ENCODE assay signal across 20 cellular contexts in genomic region chr19:4504297-4504701, GRCh38. TPM values are rescaled to one million over a fixed set of nuclear protein-coding genes. Genes with fewer than 3 reads are reported as not detected.
DNase-seq lines count a peak whose midpoint lies in the region; ATAC-seq and TF ChIP-seq lines count a peak whose summit lies in the region.
"Had no signal": no experiment of that assay in that cellular context is flagged by ENCODE, and none has a peak within 500 bp of the region (broad histone marks: within the 10 kb centered on the region; RNA-seq: fewer than 3 reads in every experiment).

No MANE protein-coding gene starts in this region.

- no peaks in the 10 kb centered on the region for H4K20me1 ChIP-seq in PC-3 (ENCODE audit: low read length)

- intact Hi-C loops in PC-3 (cut with micrococcal nuclease) = no loop called here
- intact Hi-C loops in posterior cingulate gyrus (cut with DNase I) = no loop called here

- no peak overlapping the region for H3K27ac ChIP-seq in PC-3 (ENCODE audit: low read length)
- H3K27ac ChIP-seq: cardiac muscle cell, foreskin keratinocyte, thyroid gland had no signal

- H3K4me1 Mint-ChIP-seq in type B pancreatic cell (ENCODE audit: unreplicated experiment) = no peaks in the 10 kb centered on the region
- H3K4me1 Mint-ChIP-seq: activated B cell treated with CpG ODN at 0.5 μM for 24 hours, neural crest cell had no signal

- DNase-seq in Ammon's horn (ENCODE audit: low spot score) (peak; percentile 67), PC-3 (no peak), hippocampal formation (lab: John Stamatoyannopoulos, UW) (peak; percentile 17 to 26), posterior cingulate gyrus (peak in 8 of 10 donors; percentile 22 to 91 (median 48)), NCI-H2081 (lab: John Stamatoyannopoulos, UW) (no peak), type B pancreatic cell (ENCODE audit: extremely low spot score, unreplicated experiment) (no peak)
- DNase-seq in stimulated activated CD4-positive, alpha-beta T cell treated with anti-CD3 and anti-CD28 coated beads, Interleukin-12 subunit alpha, Interleukin-12 subunit beta, amount 100 ng/mL, for 4 hours = no peak
- DNase-seq: activated B cell treated with CpG ODN at 0.5 μM for 24 hours; activated CD8-positive, alpha-beta T cell treated with anti-CD3 and anti-CD28 coated beads for 36 hours; foreskin keratinocyte; KBM-7; NCI-H187; NCI-H510A; NK-92 treated with Interleukin-12 subunit alpha and Interleukin-12 subunit beta, amount 100 ng/mL, for 24 hours; SK-N-SH; thyroid gland had no signal

- H3K27me3 Mint-ChIP-seq in type B pancreatic cell = no peaks in the 10 kb centered on the region
- H3K27me3 Mint-ChIP-seq: activated B cell treated with CpG ODN at 0.5 μM for 24 hours; activated CD8-positive, alpha-beta T cell treated with anti-CD3 and anti-CD28 coated beads for 36 hours had no signal

- H2AFZ ChIP-seq in PC-3 (ENCODE audit: low read length) = no peak overlapping the region

- POLR2A ChIA-PET in PC-3 (lab: Charles Lee; ENCODE audit: unreplicated experiment) = no interaction called here

- H3K4me3 Mint-ChIP-seq in type B pancreatic cell = no peak overlapping the region
- H3K4me3 Mint-ChIP-seq: activated B cell treated with CpG ODN at 0.5 μM for 24 hours; activated CD8-positive, alpha-beta T cell treated with anti-CD3 and anti-CD28 coated beads for 36 hours; neural crest cell had no signal

- H3K4me3 ChIP-seq in PC-3 (ENCODE audit: low read length) = no peak overlapping the region
- H3K4me3 ChIP-seq: cardiac muscle cell, thyroid gland had no signal

- H3K9me3 ChIP-seq in PC-3 (ENCODE audit: low read length) = no peaks in the 10 kb centered on the region
- H3K9me3 ChIP-seq: SK-N-SH, thyroid gland had no signal

- H3K36me3 ChIP-seq in PC-3 (ENCODE audit: low read depth, low read length) = no peaks in the 10 kb centered on the region

- CTCF ChIA-PET in PC-3 (lab: Charles Lee) = no interaction called here

- no peak overlapping the region for H3K9ac ChIP-seq in PC-3 (ENCODE audit: low read length)
- H3K9ac ChIP-seq: SK-N-SH had no signal

- peaks cover 8% of the 10 kb centered on the region for H3K4me1 ChIP-seq in PC-3 (ENCODE audit: insufficient read depth, low read length)
- H3K4me1 ChIP-seq: foreskin keratinocyte, thyroid gland had no signal

- ATAC-seq in PC-3 (peak; percentile 11; the same call in 1 of the 2 replicates), GM21390 (IDR thresholded peaks at IDR 0.05; ENCODE audit: unreplicated experiment) (no peak)
- ATAC-seq: activated CD8-positive, alpha-beta T cell treated with anti-CD3 and anti-CD28 coated beads for 36 hours; foreskin keratinocyte had no signal

- no peak overlapping the region for H3K27ac Mint-ChIP-seq in type B pancreatic cell
- H3K27ac Mint-ChIP-seq: activated B cell treated with CpG ODN at 0.5 μM for 24 hours; activated CD8-positive, alpha-beta T cell treated with anti-CD3 and anti-CD28 coated beads for 36 hours had no signal

- TF ChIP-seq CTCF in PC-3 (conservative IDR thresholded peaks at IDR 0.05; ENCODE audit: low read depth, low read length) (no peak), type B pancreatic cell (conservative IDR thresholded peaks at IDR 0.05) (no peak)

- no peak overlapping the region for H3K4me2 ChIP-seq in PC-3 (ENCODE audit: low read length)
- H3K4me2 ChIP-seq: SK-N-SH had no signal

- no peaks in the 10 kb centered on the region for H3K79me2 ChIP-seq in PC-3 (ENCODE audit: low read length)

- no peaks in the 10 kb centered on the region for H3K27me3 ChIP-seq in PC-3 (ENCODE audit: low read length)
- H3K27me3 ChIP-seq: cardiac muscle cell, foreskin keratinocyte, thyroid gland had no signal

- no peaks in the 10 kb centered on the region for H3K9me3 Mint-ChIP-seq in type B pancreatic cell
- H3K9me3 Mint-ChIP-seq: activated B cell treated with CpG ODN at 0.5 μM for 24 hours; activated CD8-positive, alpha-beta T cell treated with anti-CD3 and anti-CD28 coated beads for 36 hours; neural crest cell had no signal

- BruUV-seq in PC-3 (replicated peaks; lab: Mats Ljungman, UMichigan) = no TSS peak

- H3F3A ChIP-seq in PC-3 (ENCODE audit: low read length, unreplicated experiment) = no peaks in the 10 kb centered on the region

- peaks cover 8% of the 10 kb centered on the region for H3K36me3 Mint-ChIP-seq in type B pancreatic cell

- no peaks in the 10 kb centered on the region for H3K9me2 ChIP-seq in PC-3 (replicated peaks; ENCODE audit: low read length)
- H3K9me2 ChIP-seq: SK-N-SH had no signal

RNA-seq across cellular contexts. Expression of gene PLIN4, which starts 14.0 kb away (rescaled TPM):
- 9.1 and 9.8 TPM in 2 replicates for total RNA-seq in PC-3 (2014; rRNA removed)
- total RNA-seq in type B pancreatic cell (ENCODE audit: low replicate concordance) = 0.48 TPM in 2 replicates
- total RNA-seq: activated B cell treated with CpG ODN at 0.5 μM for 24 hours, epithelial cell of proximal tubule had no signal

RNA-seq across cellular contexts. Expression of gene PLIN5, which starts 30.7 kb away (rescaled TPM):
- total RNA-seq in PC-3 (2014; rRNA removed) (1.2 and 3.3 TPM in 2 replicates), type B pancreatic cell (ENCODE audit: low replicate concordance) (1.2 and 4.3 TPM in 2 replicates)
- total RNA-seq: foreskin keratinocyte had no signal

RNA-seq across cellular contexts. Expression of gene HDGFL2, which starts 32.2 kb away (rescaled TPM):
- total RNA-seq in PC-3 (2014; rRNA removed) (111 and 165 TPM in 2 replicates), type B pancreatic cell (ENCODE audit: low replicate concordance) (45.0 and 77.9 TPM in 2 replicates)

RNA-seq across cellular contexts. Expression of gene LRG1, which starts 35.5 kb away (rescaled TPM):
- total RNA-seq in PC-3 (2014; rRNA removed) (0.23 and 0.51 TPM in 2 replicates), type B pancreatic cell (ENCODE audit: low replicate concordance) (0.21 and 1.2 TPM in 2 replicates)

RNA-seq across cellular contexts. Expression of gene UBXN6, which starts 46.7 kb away (rescaled TPM):
- total RNA-seq in PC-3 (2014; rRNA removed) (64.0 and 86.1 TPM in 2 replicates), type B pancreatic cell (ENCODE audit: low replicate concordance) (60.8 and 81.5 TPM in 2 replicates)

Comparison
In these comparisons a context has a peak if more than half of its experiments do, and no peak if none do; other contexts are left out.
1. DNase-seq: peak in Ammon's horn (single experiment), hippocampal formation (2 of 2) and posterior cingulate gyrus (8 of 10); none in PC-3 (single experiment), NCI-H2081 (0 of 2), type B pancreatic cell (single experiment) and stimulated activated CD4-positive, alpha-beta T cell treated with anti-CD3 and anti-CD28 coated beads, Interleukin-12 subunit alpha, Interleukin-12 subunit beta, amount 100 ng/mL, for 4 hours (single experiment).